Comparison of ENCODE assay signal across 8 cellular contexts in genomic region chr2:3519255-3520190, GRCh38. TPM values are rescaled to one million over a fixed set of nuclear protein-coding genes. Genes with fewer than 3 reads are reported as not detected.
DNase-seq lines count a peak whose midpoint lies in the region; ATAC-seq and TF ChIP-seq lines count a peak whose summit lies in the region.

TSS of gene ADI1 (minus strand) at chr2:3519531. CDS start at chr2:3519487, 44 bp downstream.

- peak within 1 kb of the TSS; percentile 84 to 92 for H3K27ac Mint-ChIP-seq in activated naive CD4-positive, alpha-beta T cell treated with anti-CD3 and anti-CD28 coated beads, Interleukin-2, amount 50 U/mL, for 72 hours
- H3K27ac Mint-ChIP-seq in glutamatergic neuron (ENCODE audit: unreplicated experiment) = peak within 1 kb of the TSS; percentile 89

- peaks cover 11% of the 10 kb centered on the region for H3K4me1 ChIP-seq in ovary (ENCODE audit: insufficient read depth)
- peaks cover 19 to 23% of the 10 kb centered on the region in 2 donors for H3K4me1 ChIP-seq in thyroid gland

- TF ChIP-seq EP300 in ovary (IDR thresholded peaks at IDR 0.05) = no peak

- TF ChIP-seq POLR2A in ovary (IDR thresholded peaks at IDR 0.05) (peak; percentile 84), thyroid gland (IDR thresholded peaks at IDR 0.05) (peak; percentile 72 to 77)

- peaks cover 17% of the 10 kb centered on the region for H3K4me1 Mint-ChIP-seq in glutamatergic neuron (ENCODE audit: low read depth, unreplicated experiment)

- TF ChIP-seq CTCF in glutamatergic neuron (IDR thresholded peaks at IDR 0.05; ENCODE audit: partially characterized antibody, unreplicated experiment) = no peak
- TF ChIP-seq CTCF in ovary (IDR thresholded peaks at IDR 0.05) = peak in 1 of 3 donors; percentile 3
- TF ChIP-seq CTCF in thyroid gland (IDR thresholded peaks at IDR 0.05) = no peak

- peak within 1 kb of the TSS; percentile 97 for H3K4me3 Mint-ChIP-seq in glutamatergic neuron (ENCODE audit: unreplicated experiment)

- H3K27me3 ChIP-seq in ovary (no peaks in the 10 kb centered on the region), thyroid gland (no peaks in the 10 kb centered on the region)

- intact Hi-C loops in ovary (cut with DNase I) (no loop called here), thyroid gland (cut with DNase I) (loop anchor here (5.0 kb wide), 1 partner anchor 43 kb away; no protein-coding TSS in a partner anchor)

- H3K9me3 ChIP-seq in SK-N-MC (ENCODE audit: low read depth, low read length) (no peaks in the 10 kb centered on the region), ovary (no peaks in the 10 kb centered on the region), thyroid gland (no peaks in the 10 kb centered on the region)

- WGBS in ovary, 3 donors = 2 to 3% (median 2%) methylated on average over 66 to 75 of the region's 75 CpGs
- WGBS in thyroid gland, 2 donors = 12 to 17% methylated on average over 27 to 31 of the region's 75 CpGs

- peaks cover 13 to 22% of the 10 kb centered on the region in 2 donors for H3K36me3 Mint-ChIP-seq in activated naive CD4-positive, alpha-beta T cell treated with anti-CD3 and anti-CD28 coated beads, Interleukin-2, amount 50 U/mL, for 72 hours
- H3K36me3 Mint-ChIP-seq in glutamatergic neuron (ENCODE audit: unreplicated experiment) = peaks cover 14% of the 10 kb centered on the region

- H3K36me3 ChIP-seq in SK-N-MC (ENCODE audit: insufficient read depth, low read length) = peaks cover 13% of the 10 kb centered on the region
- no peaks in the 10 kb centered on the region for H3K36me3 ChIP-seq in ovary
- no peaks in the 10 kb centered on the region for H3K36me3 ChIP-seq in thyroid gland

- DNase-seq in GM03348 (ENCODE audit: low spot score) (peak; percentile 89), GOT3 (lab: John Stamatoyannopoulos, UW) (peak; percentile 52), Kasumi-1 (lab: John Stamatoyannopoulos, UW) (peak; percentile 72), SK-N-MC (ENCODE audit: low read depth, low spot score) (no peak), glutamatergic neuron (peak; percentile 79), ovary (peak; percentile 77 to 87 (median 85)), thyroid gland (peak; percentile 64 to 76)
- DNase-seq in activated naive CD4-positive, alpha-beta T cell treated with anti-CD3 and anti-CD28 coated beads, Interleukin-2, amount 50 U/mL, for 72 hours (ENCODE audit: low spot score in 2 of 2) = peak; percentile 83 to 87

- peaks cover 10% of the 10 kb centered on the region for H3K27me3 Mint-ChIP-seq in glutamatergic neuron (ENCODE audit: unreplicated experiment)

- H3K27ac ChIP-seq in SK-N-MC (peak within 1 kb of the TSS; percentile 95), ovary (peak within 1 kb of the TSS; percentile 83 to 99), thyroid gland (peak within 1 kb of the TSS; percentile 93 to 99 (median 98))

- peak within 1 kb of the TSS; percentile 94 for H3K4me3 ChIP-seq in SK-N-MC
- peak within 1 kb of the TSS; percentile 85 for H3K4me3 ChIP-seq in ovary
- peak within 1 kb of the TSS; percentile 21 to 94 (median 60) for H3K4me3 ChIP-seq in thyroid gland (replicated peaks in 1 of 3)

- H3K9me3 Mint-ChIP-seq in activated naive CD4-positive, alpha-beta T cell treated with anti-CD3 and anti-CD28 coated beads, Interleukin-2, amount 50 U/mL, for 72 hours = peaks cover 4 to 5% of the 10 kb centered on the region in 2 donors
- H3K9me3 Mint-ChIP-seq in glutamatergic neuron (ENCODE audit: unreplicated experiment) = peaks cover 11% of the 10 kb centered on the region

- peak; percentile 82 to 86 for ATAC-seq in activated naive CD4-positive, alpha-beta T cell treated with anti-CD3 and anti-CD28 coated beads, Interleukin-2, amount 50 U/mL, for 72 hours

- H3K9ac ChIP-seq in SK-N-MC (ENCODE audit: insufficient read length) = peak within 1 kb of the TSS; percentile 96

RNA-seq across cellular contexts. Expression of gene ADI1, which starts in this region (rescaled TPM):
- total RNA-seq in activated naive CD4-positive, alpha-beta T cell treated with anti-CD3 and anti-CD28 coated beads, Interleukin-2, amount 50 U/mL, for 72 hours = 10 to 100 TPM; 29.3 to 39.3 TPM
- 16.0 TPM for total RNA-seq in glutamatergic neuron (ENCODE audit: unreplicated experiment)
- total RNA-seq in ovary = 10 to 100 TPM; 35.9 to 59.3 (median 46.3) TPM
- 10 to 100 TPM; 67.4 to 77.2 TPM for polyA plus RNA-seq in ovary
- total RNA-seq in thyroid gland = 10 to 100 TPM; 35.9 to 65.1 (median 59.2) TPM
